In genomic region chr10:119210633-119211032, GRCh38 we compare ENCODE assay signal across 12 cellular contexts. TPM values are rescaled to one million over a fixed set of nuclear protein-coding genes. Genes with fewer than 3 reads are reported as not detected.
DNase-seq lines count a peak whose midpoint lies in the region; ATAC-seq and TF ChIP-seq lines count a peak whose summit lies in the region.
"Had no signal": no experiment of that assay in that cellular context is flagged by ENCODE, and none has a peak within 500 bp of the region (broad histone marks: within the 10 kb centered on the region; RNA-seq: fewer than 3 reads in every experiment).

No MANE protein-coding gene starts in this region.

- H3K36me3 Mint-ChIP-seq in CD4-positive, CD25-positive, alpha-beta regulatory T cell, result no peaks in the 10 kb centered on the region
- peaks cover 26% of the 10 kb centered on the region for H3K36me3 Mint-ChIP-seq in Calu3 (ENCODE audit: insufficient read depth, unreplicated experiment)

- peaks cover 75% of the 10 kb centered on the region for H3K4me1 ChIP-seq in CD4-positive, CD25-positive, alpha-beta regulatory T cell (ENCODE audit: control insufficient read depth, insufficient read depth, low read length, poor library complexity, severe bottlenecking)
- H3K4me1 ChIP-seq in colonic mucosa, result no peaks in the 10 kb centered on the region
- peaks cover 40% of the 10 kb centered on the region for H3K4me1 ChIP-seq in osteoblast (ENCODE audit: insufficient read depth, low read length)
- peaks cover 8 to 11% of the 10 kb centered on the region in 2 experiments for H3K4me1 ChIP-seq in trophoblast cell (ENCODE audit: control insufficient read depth in 1 of 2, insufficient read depth in 2 of 2, low read length in 2 of 2)

- peaks cover 5% of the 10 kb centered on the region for H3K79me1 ChIP-seq in trophoblast cell (ENCODE audit: low read length)

- H4K91ac ChIP-seq in trophoblast cell (ENCODE audit: low read depth, low read length), result no peak overlapping the region

- peak overlapping the region; percentile 17 for H3K4me2 ChIP-seq in osteoblast (ENCODE audit: insufficient read depth, low read length)
- H3K4me2 ChIP-seq in trophoblast cell (ENCODE audit: low read length), result no peak overlapping the region

- no peaks in the 10 kb centered on the region for H3K9me3 Mint-ChIP-seq in CD4-positive, CD25-positive, alpha-beta regulatory T cell
- no peaks in the 10 kb centered on the region for H3K9me3 Mint-ChIP-seq in Calu3 (ENCODE audit: low read depth, unreplicated experiment)
- H3K9me3 Mint-ChIP-seq: dendritic cell treated with granulocyte-macrophage colony-stimulating factor and Interleukin-4, amounts not matched to agents 40 ng/mL and 50 ng/mL, for 4 days had no signal

- no peak overlapping the region for H2AK5ac ChIP-seq in trophoblast cell (ENCODE audit: low read length)

- intact Hi-C loops in colonic mucosa (cut with DNase I), result no loop called here
- intact Hi-C loops in Calu3 (cut with micrococcal nuclease; ENCODE audit: unreplicated experiment), result no loop called here

- peak overlapping the region; percentile 87 for H3K27ac ChIP-seq in CD4-positive, CD25-positive, alpha-beta regulatory T cell (ENCODE audit: insufficient read depth, low read length, poor library complexity, severe bottlenecking)
- H3K27ac ChIP-seq in KOPT-K1 (ENCODE audit: low read depth, low read length, poor library complexity, severe bottlenecking) (peak overlapping the region; percentile 92), colonic mucosa (peak overlapping the region; percentile 64), osteoblast (ENCODE audit: low read depth, low read length) (peak overlapping the region; percentile 43), trophoblast cell (ENCODE audit: low read depth, low read length) (no peak overlapping the region)

- no peak overlapping the region for H3K14ac ChIP-seq in trophoblast cell (ENCODE audit: low read length)

- H2BK120ac ChIP-seq in trophoblast cell (ENCODE audit: insufficient read depth, low read length, poor library complexity), result no peak overlapping the region

- peaks cover 8% of the 10 kb centered on the region for H3K27me3 Mint-ChIP-seq in CD4-positive, CD25-positive, alpha-beta regulatory T cell
- peaks cover 8% of the 10 kb centered on the region for H3K27me3 Mint-ChIP-seq in Calu3 (ENCODE audit: unreplicated experiment)

- no peak overlapping the region for H3K9ac ChIP-seq in colonic mucosa (ENCODE audit: low read depth in 2 of 2, low read length in 2 of 2)
- H3K9ac ChIP-seq in trophoblast cell (ENCODE audit: low read length), result no peak overlapping the region

- no peak overlapping the region for H2BK5ac ChIP-seq in trophoblast cell (ENCODE audit: low read depth, low read length, poor library complexity)

- WGBS in trophoblast cell (ENCODE audit: extremely low coverage, insufficient coverage, insufficient read length), result no CpG with 5 or more reads among the region's 2 CpGs

- no peak overlapping the region for H4K8ac ChIP-seq in trophoblast cell (ENCODE audit: low read depth, low read length)

- H4K12ac ChIP-seq in trophoblast cell (ENCODE audit: low read depth, low read length), result no peak overlapping the region

- H3K36me3 ChIP-seq in CD4-positive, CD25-positive, alpha-beta regulatory T cell (ENCODE audit: control insufficient read depth, insufficient read depth, low read length), result no peaks in the 10 kb centered on the region
- no peaks in the 10 kb centered on the region for H3K36me3 ChIP-seq in KOPT-K1 (ENCODE audit: insufficient read depth, low read length)
- no peaks in the 10 kb centered on the region for H3K36me3 ChIP-seq in colonic mucosa
- H3K36me3 ChIP-seq in osteoblast (ENCODE audit: insufficient read depth, low read length), result no peaks in the 10 kb centered on the region
- H3K36me3 ChIP-seq in trophoblast cell (ENCODE audit: control insufficient read depth in 1 of 2, insufficient read depth in 2 of 2, low read length in 2 of 2), result no peaks in the 10 kb centered on the region

- no peak for DNase-seq in CD4-positive, CD25-positive, alpha-beta regulatory T cell
- no peak for DNase-seq in colonic mucosa
- no peak for DNase-seq in osteoblast (ENCODE audit: insufficient read length, low spot score, missing footprints)
- no peak for DNase-seq in Calu3
- no peak for DNase-seq in trophoblast cell
- DNase-seq: activated gamma-delta T cell, mammary epithelial cell, NCI-H187 treated with DMSO at 0.1 percent for 48 hours had no signal

- peaks cover 25 to 72% (median 52%) of the 10 kb centered on the region in 4 donors for H3K4me1 Mint-ChIP-seq in CD4-positive, CD25-positive, alpha-beta regulatory T cell
- peaks cover 19% of the 10 kb centered on the region for H3K4me1 Mint-ChIP-seq in Calu3 (ENCODE audit: low read depth, unreplicated experiment)

- ATAC-seq in CD4-positive, CD25-positive, alpha-beta regulatory T cell (ENCODE audit: low read depth in 2 of 2), result no peak
- no peak for ATAC-seq in HG02623 (IDR thresholded peaks at IDR 0.05; ENCODE audit: unreplicated experiment)
- ATAC-seq in GM18873 (IDR thresholded peaks at IDR 0.05; ENCODE audit: low FRiP score, unreplicated experiment), result no peak

- H2BK12ac ChIP-seq in trophoblast cell (ENCODE audit: low read length), result no peak overlapping the region

- H2AFZ ChIP-seq in osteoblast (ENCODE audit: low read length) (no peak overlapping the region), trophoblast cell (ENCODE audit: insufficient read depth, low read length, poor library complexity) (no peak overlapping the region)

- CTCF ChIA-PET in Calu3 (lab: Charles Lee), result no interaction called here

- H3K79me2 ChIP-seq in osteoblast (ENCODE audit: insufficient read depth, low read length) (peaks cover 4% of the 10 kb centered on the region), trophoblast cell (ENCODE audit: control insufficient read depth, insufficient read depth, low read length, poor library complexity) (peaks cover 3% of the 10 kb centered on the region)

- no peaks in the 10 kb centered on the region for H3K9me3 ChIP-seq in CD4-positive, CD25-positive, alpha-beta regulatory T cell (ENCODE audit: control insufficient read depth in 2 of 2, low read length in 2 of 2)
- H3K9me3 ChIP-seq in KOPT-K1 (ENCODE audit: insufficient read depth, low read length, poor library complexity, severe bottlenecking) (no peaks in the 10 kb centered on the region), colonic mucosa (no peaks in the 10 kb centered on the region), osteoblast (ENCODE audit: low read depth, low read length) (no peaks in the 10 kb centered on the region), trophoblast cell (ENCODE audit: insufficient read depth, low read depth, low read length) (no peaks in the 10 kb centered on the region)

- no peak overlapping the region for H3K4ac ChIP-seq in trophoblast cell (ENCODE audit: low read depth, low read length)

- no peaks in the 10 kb centered on the region for H3K27me3 ChIP-seq in CD4-positive, CD25-positive, alpha-beta regulatory T cell (ENCODE audit: control insufficient read depth, insufficient read depth, low read length)
- no peaks in the 10 kb centered on the region for H3K27me3 ChIP-seq in colonic mucosa
- no peaks in the 10 kb centered on the region for H3K27me3 ChIP-seq in osteoblast (ENCODE audit: insufficient read depth, low read length)
- H3K27me3 ChIP-seq in trophoblast cell (ENCODE audit: insufficient read depth, low read length), result no peaks in the 10 kb centered on the region

- TF ChIP-seq CTCF in colonic mucosa (IDR thresholded peaks at IDR 0.05), result no peak
- TF ChIP-seq CTCF in osteoblast (IDR thresholded peaks at IDR 0.05; ENCODE audit: extremely low read depth, low read depth, low read length), result no peak
- TF ChIP-seq CTCF in Calu3 (IDR thresholded peaks at IDR 0.05; ENCODE audit: unreplicated experiment), result no peak

- no peaks in the 10 kb centered on the region for H4K20me1 ChIP-seq in osteoblast (ENCODE audit: insufficient read depth, low read length)

- H3K18ac ChIP-seq in trophoblast cell (ENCODE audit: low read length), result no peak overlapping the region

- H3K27ac Mint-ChIP-seq in CD4-positive, CD25-positive, alpha-beta regulatory T cell, result peak overlapping the region in 2 of 3 donors; percentile 95 to 99
- no peak overlapping the region for H3K27ac Mint-ChIP-seq in Calu3 (ENCODE audit: unreplicated experiment)
- H3K27ac Mint-ChIP-seq: dendritic cell treated with granulocyte-macrophage colony-stimulating factor and Interleukin-4, amounts not matched to agents 40 ng/mL and 50 ng/mL, for 4 days had no signal

- no TSS peak for BruUV-seq in Calu3 (replicated peaks; lab: Mats Ljungman, UMichigan)

- peak overlapping the region in 3 of 4 donors; percentile 16 to 86 (median 83) for H3K4me3 Mint-ChIP-seq in CD4-positive, CD25-positive, alpha-beta regulatory T cell
- no peak overlapping the region for H3K4me3 Mint-ChIP-seq in Calu3 (ENCODE audit: low read depth, unreplicated experiment)
- H3K4me3 Mint-ChIP-seq: dendritic cell treated with granulocyte-macrophage colony-stimulating factor and Interleukin-4, amounts not matched to agents 40 ng/mL and 50 ng/mL, for 4 days had no signal

- H3K23ac ChIP-seq in trophoblast cell (ENCODE audit: low read length), result no peak overlapping the region

- no peak overlapping the region for H3K4me3 ChIP-seq in CD4-positive, CD25-positive, alpha-beta regulatory T cell (ENCODE audit: low read depth, low read length)
- no peak overlapping the region for H3K4me3 ChIP-seq in colonic mucosa
- H3K4me3 ChIP-seq in osteoblast (ENCODE audit: insufficient read depth, low read length), result no peak overlapping the region
- no peak overlapping the region for H3K4me3 ChIP-seq in trophoblast cell (ENCODE audit: low read depth, low read length)

RNA-seq across cellular contexts. Expression of gene GRK5, which starts 3.3 kb away (rescaled TPM):
- 46.4 TPM for total RNA-seq in CD4-positive, CD25-positive, alpha-beta regulatory T cell
- polyA plus RNA-seq in CD4-positive, CD25-positive, alpha-beta regulatory T cell, result 10 to 100 TPM in 3 of 4 donors, 1 to 10 TPM in 1; 5.1 to 14.7 (median 12.6) TPM
- total RNA-seq in colonic mucosa, result 10 to 100 TPM in 1 of 2 donors, 1 to 10 TPM in 1; 4.6 to 12.7 TPM
- 1.5 and 1.8 TPM in 2 replicates for total RNA-seq in osteoblast
- 2.4 and 4.4 TPM in 2 replicates for total RNA-seq in Calu3 (2022)
- polyA plus RNA-seq in trophoblast cell (2013), result 1.4 and 1.5 TPM in 2 replicates

RNA-seq across cellular contexts. Expression of gene PRDX3, which starts 32.0 kb away (rescaled TPM):
- total RNA-seq in CD4-positive, CD25-positive, alpha-beta regulatory T cell, result 22.5 TPM
- polyA plus RNA-seq in CD4-positive, CD25-positive, alpha-beta regulatory T cell, result 100 to 1,000 TPM in 3 of 4 donors, 10 to 100 TPM in 1; 97.1 to 140 (median 133) TPM
- 100 to 1,000 TPM; 147 to 156 TPM for total RNA-seq in colonic mucosa
- total RNA-seq in osteoblast, result 119 and 128 TPM in 2 replicates
- total RNA-seq in Calu3 (2022), result 110 and 114 TPM in 2 replicates
- 67.4 and 69.3 TPM in 2 replicates for polyA plus RNA-seq in trophoblast cell (2013)

RNA-seq across cellular contexts. Expression of gene SFXN4, which starts 45.1 kb away (rescaled TPM):
- total RNA-seq in CD4-positive, CD25-positive, alpha-beta regulatory T cell, result 10.7 TPM
- polyA plus RNA-seq in CD4-positive, CD25-positive, alpha-beta regulatory T cell, result 10 to 100 TPM; 10.7 to 23.7 (median 16.5) TPM
- total RNA-seq in colonic mucosa (10 to 100 TPM; 29.4 to 37.2 TPM), osteoblast (11.2 and 13.0 TPM in 2 replicates), Calu3 (2022) (19.9 and 23.4 TPM in 2 replicates)
- polyA plus RNA-seq in trophoblast cell (2013), result 17.6 and 19.1 TPM in 2 replicates
